Comparison of ENCODE assay signal across 21 cellular contexts in the genomic region with DNA sequence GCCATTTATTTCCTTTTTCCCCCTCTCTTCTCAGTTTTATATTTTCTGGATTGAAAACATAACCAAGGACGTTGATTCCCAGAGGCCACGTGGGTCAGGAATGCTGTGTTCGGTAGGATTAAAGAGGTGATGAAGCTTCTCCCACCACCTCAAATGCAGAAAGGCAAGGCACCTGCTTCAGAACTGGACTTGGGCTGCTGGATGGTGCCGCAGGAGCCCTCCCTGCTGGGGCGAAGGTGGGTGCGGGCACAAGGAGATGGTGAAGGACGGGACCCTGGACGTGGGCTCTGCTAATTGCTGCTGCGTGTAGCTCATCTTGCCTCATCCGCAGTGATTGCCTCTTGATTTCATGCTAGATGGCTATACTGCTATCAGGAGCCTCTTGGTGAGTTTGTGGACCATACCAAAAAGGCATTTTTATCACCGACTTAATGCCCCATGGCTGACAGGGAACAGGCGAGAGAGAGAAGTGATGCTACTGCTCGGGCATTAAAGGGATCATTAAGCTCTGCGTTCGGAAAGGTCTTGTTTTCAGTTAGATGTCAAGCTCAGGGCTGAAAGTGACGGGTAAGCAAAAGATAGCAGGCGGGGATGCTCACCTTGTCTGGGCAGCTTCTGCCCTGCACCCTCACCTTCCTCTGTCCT.
DNase-seq lines count a peak whose midpoint lies in the region; TF ChIP-seq lines count a peak whose summit lies in the region.
"Had no signal": no experiment of that assay in that cellular context is flagged by ENCODE, and none has a peak within 500 bp of the region (broad histone marks: within the 10 kb centered on the region; RNA-seq: fewer than 3 reads in every experiment).

No MANE protein-coding gene starts in this region.

- no peak overlapping the region for H4K91ac ChIP-seq in neuronal stem cell (ENCODE audit: low read depth, low read length, poor library complexity)

- peaks cover 2% of the 10 kb centered on the region for H3K4me1 Mint-ChIP-seq in activated naive CD8-positive, alpha-beta T cell treated with anti-CD3 and anti-CD28 coated beads for 36 hours
- H3K4me1 Mint-ChIP-seq in activated naive CD4-positive, alpha-beta T cell treated with anti-CD3 and anti-CD28 coated beads for 36 hours (ENCODE audit: low read depth) = peaks cover 4% of the 10 kb centered on the region
- H3K4me1 Mint-ChIP-seq: CD4-positive, CD25-positive, alpha-beta regulatory T cell; CD8-positive, alpha-beta memory T cell had no signal

- intact Hi-C loops in activated naive CD4-positive, alpha-beta T cell treated with anti-CD3 and anti-CD28 coated beads for 36 hours (cut with micrococcal nuclease) = no loop called here

- no peak overlapping the region for H2AK5ac ChIP-seq in neuronal stem cell (ENCODE audit: low read depth, low read length)

- TF ChIP-seq CTCF in coronary artery (IDR thresholded peaks at IDR 0.05) = no peak

- H3K27me3 Mint-ChIP-seq in activated naive CD8-positive, alpha-beta T cell treated with anti-CD3 and anti-CD28 coated beads for 36 hours = peaks cover 8% of the 10 kb centered on the region
- peaks cover 8% of the 10 kb centered on the region for H3K27me3 Mint-ChIP-seq in activated naive CD4-positive, alpha-beta T cell treated with anti-CD3 and anti-CD28 coated beads for 36 hours (ENCODE audit: low read depth)

- H2BK5ac ChIP-seq in neuronal stem cell (ENCODE audit: low read length) = no peak overlapping the region

- peaks cover 0 to 2% of the 10 kb centered on the region in 2 donors for H3K4me1 ChIP-seq in neuronal stem cell (ENCODE audit: control insufficient read depth in 2 of 2, insufficient read depth in 1 of 2, low read depth in 1 of 2, low read length in 2 of 2)
- H3K4me1 ChIP-seq: BE2C, HAP-1 had no signal

- no peaks in the 10 kb centered on the region for H3K9me3 Mint-ChIP-seq in activated naive CD8-positive, alpha-beta T cell treated with anti-CD3 and anti-CD28 coated beads for 36 hours
- H3K9me3 Mint-ChIP-seq in activated naive CD4-positive, alpha-beta T cell treated with anti-CD3 and anti-CD28 coated beads for 36 hours = no peaks in the 10 kb centered on the region
- H3K9me3 Mint-ChIP-seq: CD4-positive, CD25-positive, alpha-beta regulatory T cell had no signal

- no peak overlapping the region for H3K27ac Mint-ChIP-seq in activated naive CD8-positive, alpha-beta T cell treated with anti-CD3 and anti-CD28 coated beads for 36 hours
- no peak overlapping the region for H3K27ac Mint-ChIP-seq in activated naive CD4-positive, alpha-beta T cell treated with anti-CD3 and anti-CD28 coated beads for 36 hours
- H3K27ac Mint-ChIP-seq: CD4-positive, CD25-positive, alpha-beta regulatory T cell; CD8-positive, alpha-beta memory T cell had no signal

- no peak overlapping the region for H2BK15ac ChIP-seq in neuronal stem cell (ENCODE audit: low read length)

- peaks cover 0 to 5% (median 0%) of the 10 kb centered on the region in 3 experiments for H3K27me3 ChIP-seq in neuronal stem cell (ENCODE audit: control insufficient read depth in 3 of 3, insufficient read depth in 3 of 3, low read depth in 1 of 3, low read length in 3 of 3)
- H3K27me3 ChIP-seq: BE2C had no signal

- no peak overlapping the region for H3K4me3 Mint-ChIP-seq in activated naive CD8-positive, alpha-beta T cell treated with anti-CD3 and anti-CD28 coated beads for 36 hours
- H3K4me3 Mint-ChIP-seq in activated naive CD4-positive, alpha-beta T cell treated with anti-CD3 and anti-CD28 coated beads for 36 hours = no peak overlapping the region
- H3K4me3 Mint-ChIP-seq: CD4-positive, CD25-positive, alpha-beta regulatory T cell; CD8-positive, alpha-beta memory T cell had no signal

- CTCF ChIA-PET in activated naive CD4-positive, alpha-beta T cell treated with anti-CD3 and anti-CD28 coated beads for 36 hours (lab: Charles Lee) = interaction anchor here (1.0 kb wide), 1 partner anchor 185 kb away, joined by 3 read pairs; no protein-coding TSS in a partner anchor

- no peak overlapping the region for H3K4me2 ChIP-seq in neuronal stem cell (ENCODE audit: insufficient read depth, low read length, poor library complexity, severe bottlenecking)

- peak overlapping the region; percentile 7 for H3K18ac ChIP-seq in neuronal stem cell (ENCODE audit: low read length)

- peak overlapping the region; percentile 42 for H3K14ac ChIP-seq in neuronal stem cell (ENCODE audit: low read length)

- no peaks in the 10 kb centered on the region for H3K9me3 ChIP-seq in neuronal stem cell (replicated peaks in 1 of 2; ENCODE audit: control insufficient read depth in 2 of 2, insufficient read depth in 1 of 2, low read depth in 1 of 2, low read length in 2 of 2)
- H3K9me3 ChIP-seq: BE2C, HAP-1 had no signal

- H3K4me3 ChIP-seq in coronary artery (no peak overlapping the region), neuronal stem cell (ENCODE audit: low read length in 2 of 2) (no peak overlapping the region)
- H3K4me3 ChIP-seq: GM12878, GM23248, HAP-1 had no signal

- H3K36me3 ChIP-seq in neuronal stem cell (replicated peaks in 1 of 2; ENCODE audit: control insufficient read depth in 2 of 2, insufficient read depth in 2 of 2, low read length in 2 of 2) = no peaks in the 10 kb centered on the region
- H3K36me3 ChIP-seq: BE2C, HAP-1 had no signal

- no peaks in the 10 kb centered on the region for H3K36me3 Mint-ChIP-seq in activated naive CD8-positive, alpha-beta T cell treated with anti-CD3 and anti-CD28 coated beads for 36 hours
- H3K36me3 Mint-ChIP-seq in activated naive CD4-positive, alpha-beta T cell treated with anti-CD3 and anti-CD28 coated beads for 36 hours (ENCODE audit: low read depth) = no peaks in the 10 kb centered on the region
- H3K36me3 Mint-ChIP-seq: CD4-positive, CD25-positive, alpha-beta regulatory T cell; CD8-positive, alpha-beta memory T cell had no signal

- no peak overlapping the region for H3K27ac ChIP-seq in coronary artery
- H3K27ac ChIP-seq in neuronal stem cell (replicated peaks; ENCODE audit: low read length) = no peak overlapping the region
- H3K27ac ChIP-seq: GM23248 had no signal

- H2BK12ac ChIP-seq in neuronal stem cell (ENCODE audit: low read length) = no peak overlapping the region

- DNase-seq in coronary artery (ENCODE audit: low spot score) = peak; percentile 36
- DNase-seq in islet precursor cell = peak; percentile 21
- DNase-seq in neuronal stem cell (ENCODE audit: low spot score) = no peak
- DNase-seq in stimulated activated CD8-positive, alpha-beta memory T cell treated with anti-CD3 and anti-CD28 coated beads, Interleukin-4, amount 100 ng/mL, for 48 hours = peak; percentile 5
- no peak for DNase-seq in stimulated activated naive CD4-positive, alpha-beta T cell treated with Interleukin-2 at 50 U/mL for 16 hours (lab: John Stamatoyannopoulos, UW)
- DNase-seq in activated naive CD8-positive, alpha-beta T cell treated with anti-CD3 and anti-CD28 coated beads for 36 hours = no peak
- DNase-seq in NCI-H2081 (lab: John Stamatoyannopoulos, UW) = no peak
- no peak for DNase-seq in activated naive CD4-positive, alpha-beta T cell treated with anti-CD3 and anti-CD28 coated beads for 36 hours
- DNase-seq: ACHN; BE2C; C1 segment of cervical spinal cord; CD4-positive, CD25-positive, alpha-beta regulatory T cell; CD8-positive, alpha-beta memory T cell; COR-L47; DMS 273 treated with DMSO at 0.1 percent for 48 hours; DMS53; DND-41; EL; GM23248 had no signal

- H4K8ac ChIP-seq in neuronal stem cell (ENCODE audit: low read depth, low read length) = no peak overlapping the region

- H2AFZ ChIP-seq in neuronal stem cell (ENCODE audit: low read length) = no peak overlapping the region
- H2AFZ ChIP-seq: GM23248 had no signal

- H2BK120ac ChIP-seq in neuronal stem cell (ENCODE audit: low read depth, low read length) = no peak overlapping the region

- no peaks in the 10 kb centered on the region for H3K79me1 ChIP-seq in neuronal stem cell (ENCODE audit: low read depth, low read length)

- H3K4ac ChIP-seq in neuronal stem cell (ENCODE audit: low read length) = no peak overlapping the region

- no CpG with 5 or more reads among the region's 17 CpGs for WGBS in neuronal stem cell (ENCODE audit: extremely low coverage in 2 of 2, insufficient read length in 2 of 2, insufficient replicate concordance in 1 of 2), 2 donors

- H3K9ac ChIP-seq in neuronal stem cell (ENCODE audit: low read depth, low read length, poor library complexity) = no peak overlapping the region
- H3K9ac ChIP-seq: GM23248 had no signal

- no peak overlapping the region for H3K23ac ChIP-seq in neuronal stem cell (ENCODE audit: low read depth, low read length, poor library complexity)

Comparison
In these comparisons a context has a peak if more than half of its experiments do, and no peak if none do; other contexts are left out.
1. DNase-seq: peak in coronary artery (single experiment), islet precursor cell (single experiment) and stimulated activated CD8-positive, alpha-beta memory T cell treated with anti-CD3 and anti-CD28 coated beads, Interleukin-4, amount 100 ng/mL, for 48 hours (single experiment); none in neuronal stem cell (single experiment), stimulated activated naive CD4-positive, alpha-beta T cell treated with Interleukin-2 at 50 U/mL for 16 hours (single experiment), activated naive CD8-positive, alpha-beta T cell treated with anti-CD3 and anti-CD28 coated beads for 36 hours (single experiment), NCI-H2081 (0 of 2) and activated naive CD4-positive, alpha-beta T cell treated with anti-CD3 and anti-CD28 coated beads for 36 hours (single experiment).